In genomic region chr14:36519431-36520321, GRCh38 we compare ENCODE assay signal across 9 cellular contexts. TPM values are rescaled to one million over a fixed set of nuclear protein-coding genes. Genes with fewer than 3 reads are reported as not detected.
DNase-seq lines count a peak whose midpoint lies in the region; ATAC-seq and TF ChIP-seq lines count a peak whose summit lies in the region.
"Had no signal": no experiment of that assay in that cellular context is flagged by ENCODE, and none has a peak within 500 bp of the region (broad histone marks: within the 10 kb centered on the region; RNA-seq: fewer than 3 reads in every experiment).

Gene NKX2-1, minus strand, starts transcription at chr14:36520232. Its CDS starts 103 bp downstream, at chr14:36520129.

- H3K27ac ChIP-seq in subcutaneous abdominal adipose tissue (ENCODE audit: low read depth, low read length): no peak within 1 kb of the TSS

- H3K36me3 ChIP-seq in subcutaneous abdominal adipose tissue (ENCODE audit: control insufficient read depth in 5 of 5, insufficient read depth in 5 of 5, low read length in 5 of 5): no peaks in the 10 kb centered on the region

- H3K36me3 Mint-ChIP-seq in activated CD8-positive, alpha-beta memory T cell treated with anti-CD3 and anti-CD28 coated beads, Interleukin-2, amount 10 ng/mL, durations not matched to agents 7 days and 5 days: no peaks in the 10 kb centered on the region
- H3K36me3 Mint-ChIP-seq in glutamatergic neuron (ENCODE audit: unreplicated experiment): no peaks in the 10 kb centered on the region

- no peak within 1 kb of the TSS for H3K4me3 Mint-ChIP-seq in activated CD8-positive, alpha-beta memory T cell treated with anti-CD3 and anti-CD28 coated beads, Interleukin-2, amount 10 ng/mL, durations not matched to agents 7 days and 5 days
- H3K4me3 Mint-ChIP-seq in glutamatergic neuron (ENCODE audit: unreplicated experiment): peak within 1 kb of the TSS; percentile 72

- peaks cover 69 to 91% (median 82%) of the 10 kb centered on the region in 5 donors for H3K27me3 ChIP-seq in subcutaneous abdominal adipose tissue (ENCODE audit: control insufficient read depth in 5 of 5, insufficient read depth in 4 of 5, low read length in 5 of 5)

- H3K9me3 Mint-ChIP-seq in activated CD8-positive, alpha-beta memory T cell treated with anti-CD3 and anti-CD28 coated beads, Interleukin-2, amount 10 ng/mL, durations not matched to agents 7 days and 5 days (ENCODE audit: low read depth): no peaks in the 10 kb centered on the region
- peaks cover 21% of the 10 kb centered on the region for H3K9me3 Mint-ChIP-seq in glutamatergic neuron (ENCODE audit: unreplicated experiment)

- no peak for TF ChIP-seq CTCF in glutamatergic neuron (IDR thresholded peaks at IDR 0.05; ENCODE audit: partially characterized antibody, unreplicated experiment)

- no peak for DNase-seq in activated CD8-positive, alpha-beta memory T cell treated with anti-CD3 and anti-CD28 coated beads, Interleukin-2, amount 10 ng/mL, durations not matched to agents 7 days and 5 days
- no peak for DNase-seq in activated CD8-positive, alpha-beta memory T cell treated with anti-CD3 and anti-CD28 coated beads for 24 hours
- peak; percentile 89 for DNase-seq in NCI-H69 (lab: John Stamatoyannopoulos, UW)
- DNase-seq in glutamatergic neuron: peak; percentile 38
- DNase-seq in mesenteric fat pad (ENCODE audit: low spot score): no peak
- DNase-seq in middle frontal gyrus (ENCODE audit: extremely low spot score, low spot score): no peak

- H3K4me1 Mint-ChIP-seq in activated CD8-positive, alpha-beta memory T cell treated with anti-CD3 and anti-CD28 coated beads, Interleukin-2, amount 10 ng/mL, durations not matched to agents 7 days and 5 days: peaks cover 6% of the 10 kb centered on the region
- H3K4me1 Mint-ChIP-seq in glutamatergic neuron (ENCODE audit: low read depth, unreplicated experiment): peaks cover 3% of the 10 kb centered on the region

- H3K27me3 Mint-ChIP-seq in activated CD8-positive, alpha-beta memory T cell treated with anti-CD3 and anti-CD28 coated beads, Interleukin-2, amount 10 ng/mL, durations not matched to agents 7 days and 5 days: peaks cover 88% of the 10 kb centered on the region
- H3K27me3 Mint-ChIP-seq in glutamatergic neuron (ENCODE audit: unreplicated experiment): peaks cover 46% of the 10 kb centered on the region

- H3K9me3 ChIP-seq in subcutaneous abdominal adipose tissue (ENCODE audit: control insufficient read depth in 5 of 5, low read length in 5 of 5): no peaks in the 10 kb centered on the region

- ATAC-seq in activated CD8-positive, alpha-beta memory T cell treated with anti-CD3 and anti-CD28 coated beads, Interleukin-2, amount 10 ng/mL, durations not matched to agents 7 days and 5 days: no peak
- no peak for ATAC-seq in GM18858 (IDR thresholded peaks at IDR 0.05; ENCODE audit: unreplicated experiment)

- H3K4me1 ChIP-seq in subcutaneous abdominal adipose tissue (ENCODE audit: control insufficient read depth in 5 of 5, insufficient read depth in 5 of 5, low read length in 5 of 5): peaks cover 0 to 50% (median 35%) of the 10 kb centered on the region in 5 donors

- CTCF ChIA-PET in activated CD8-positive, alpha-beta memory T cell treated with anti-CD3 and anti-CD28 coated beads, Interleukin-2, amount 10 ng/mL, durations not matched to agents 7 days and 5 days (lab: Charles Lee): no interaction called here

- peak within 1 kb of the TSS; percentile 66 for H3K27ac Mint-ChIP-seq in activated CD8-positive, alpha-beta memory T cell treated with anti-CD3 and anti-CD28 coated beads, Interleukin-2, amount 10 ng/mL, durations not matched to agents 7 days and 5 days
- no peak within 1 kb of the TSS for H3K27ac Mint-ChIP-seq in glutamatergic neuron (ENCODE audit: unreplicated experiment)

- H3K9ac ChIP-seq in subcutaneous abdominal adipose tissue (ENCODE audit: low read length in 5 of 5): no peak within 1 kb of the TSS

- H3K4me3 ChIP-seq in subcutaneous abdominal adipose tissue (ENCODE audit: low read depth in 1 of 5, low read length in 5 of 5): peak within 1 kb of the TSS; percentile 27 to 56 (median 44)

RNA-seq across cellular contexts. Expression of gene NKX2-1, which starts in this region (rescaled TPM):
- not detected for total RNA-seq in activated CD8-positive, alpha-beta memory T cell treated with anti-CD3 and anti-CD28 coated beads, Interleukin-2, amount 10 ng/mL, durations not matched to agents 7 days and 5 days
- not detected for total RNA-seq in glutamatergic neuron (ENCODE audit: unreplicated experiment)
- not detected for total RNA-seq in mesenteric fat pad
- total RNA-seq: renal cortical epithelial cell had no signal

Comparison
In these comparisons a context has a peak if more than half of its experiments do, and no peak if none do; other contexts are left out.
1. Peak in DNase-seq in glutamatergic neuron; RNA of the gene not detected or under 1 TPM.